Comparison of ENCODE assay signal across 8 cellular contexts in the genomic region with DNA sequence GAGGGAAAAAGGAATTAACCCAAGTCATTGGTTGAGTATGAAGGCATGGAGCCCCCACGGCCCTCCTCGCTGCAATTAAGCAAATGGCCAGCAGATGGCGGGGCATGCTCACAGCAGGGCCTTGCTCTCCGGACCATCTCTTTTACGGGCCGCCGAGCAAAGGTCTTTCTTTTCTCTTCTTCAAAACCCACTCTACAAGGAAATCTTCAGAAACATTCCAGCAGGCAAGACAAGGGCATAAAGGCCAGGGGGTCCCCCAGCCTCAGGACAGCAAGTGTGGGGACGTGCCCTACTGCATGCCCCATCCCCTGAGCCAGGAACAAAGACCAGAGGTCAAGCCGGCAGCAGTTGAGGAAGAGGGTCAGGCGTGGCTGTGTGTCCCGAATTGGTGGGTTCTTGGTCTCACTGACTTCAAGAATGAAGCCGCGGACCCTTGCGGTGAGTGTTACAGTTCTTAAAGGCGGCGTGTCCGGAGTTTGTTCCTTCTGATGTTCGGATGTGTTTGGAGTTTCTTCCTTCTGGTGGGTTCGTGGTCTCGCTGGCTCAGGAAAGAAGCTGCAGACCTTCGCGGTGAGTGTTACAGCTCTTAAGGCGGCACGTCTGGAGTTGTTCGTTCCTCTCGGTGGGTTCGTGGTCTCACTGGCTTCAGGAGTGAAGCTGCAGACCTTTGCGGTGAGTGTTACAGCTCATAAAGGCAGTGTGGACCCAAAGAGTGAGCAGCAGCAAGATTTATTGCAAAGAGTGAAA. TPM values are rescaled to one million over a fixed set of nuclear protein-coding genes. Genes with fewer than 3 reads are reported as not detected.
DNase-seq lines count a peak whose midpoint lies in the region; ATAC-seq and TF ChIP-seq lines count a peak whose summit lies in the region.
"Not testable (repeated sequence)": the region's sequence is repeated elsewhere in the genome, so short reads cannot be mapped to it uniquely, and the experiment has no call there.

No MANE protein-coding gene starts in this region.

- H3K4me2 ChIP-seq in hepatocyte: peak overlapping the region; percentile 76

- H3K9me2 ChIP-seq in hepatocyte (replicated peaks; ENCODE audit: insufficient read depth): not testable (repeated sequence)

- not testable (repeated sequence) for H3K4me3 ChIP-seq in hepatocyte

- H3K36me3 ChIP-seq in hepatocyte (replicated peaks; ENCODE audit: insufficient read depth, low read depth): not testable (repeated sequence)

- H3K27me3 ChIP-seq in hepatocyte: not testable (repeated sequence)

- ATAC-seq in HG02938 (IDR thresholded peaks at IDR 0.05; ENCODE audit: unreplicated experiment): peak; percentile 82

- peak overlapping the region; percentile 91 for H2AFZ ChIP-seq in hepatocyte

- WGBS in hepatocyte (ENCODE audit: low lambda C conversion rate, missing lambda C conversion rate): 52% methylated on average over 28 of the region's 28 CpGs

- H3K27ac ChIP-seq in hepatocyte: not testable (repeated sequence)

- not testable (repeated sequence) for H3K9me3 ChIP-seq in hepatocyte (ENCODE audit: low read depth)

- not testable (repeated sequence) for H3K79me2 ChIP-seq in hepatocyte

- H4K20me1 ChIP-seq in hepatocyte (ENCODE audit: insufficient read depth, poor library complexity, severe bottlenecking): not testable (repeated sequence)

- not testable (repeated sequence) for H3K4me1 ChIP-seq in hepatocyte (ENCODE audit: insufficient read depth)

- TF ChIP-seq CTCF in GM12801 (IDR thresholded peaks at IDR 0.05; ENCODE audit: extremely low read depth, insufficient read length): peak; percentile 93
- TF ChIP-seq CTCF in hepatocyte (IDR thresholded peaks at IDR 0.05; ENCODE audit: poor library complexity): peak; percentile 96

- DNase-seq in NCI-H2107 (lab: John Stamatoyannopoulos, UW): peak; percentile 3
- peak; percentile 86 for DNase-seq in UCSD-AML1 (lab: John Stamatoyannopoulos, UW; ENCODE audit: unreplicated experiment)
- peak; percentile 91 for DNase-seq in astrocyte of the hippocampus (ENCODE audit: low read depth, low spot score)
- DNase-seq in hepatocyte (ENCODE audit: low spot score): peak; percentile 85
- DNase-seq in retina: peak; percentile 89
- peak; percentile 87 for DNase-seq in ureter (ENCODE audit: low spot score)

RNA-seq across cellular contexts. Expression of gene TOP1, which starts 59.6 kb away (rescaled TPM):
- total RNA-seq in hepatocyte (38.2 and 39.9 TPM in 2 replicates), ureter (54.5 TPM)
- polyA plus RNA-seq in hepatocyte: 28.3 and 33.3 TPM in 2 replicates

Comparison
In these comparisons a context has a peak if more than half of its experiments do, and no peak if none do; other contexts are left out.
1. DNase-seq: peak in every context shown above with its lines; median percentile 91 in astrocyte of the hippocampus; 89 in retina; 87 in ureter; 86 in UCSD-AML1; 85 in hepatocyte; 3 in NCI-H2107.